Comparison of ENCODE assay signal across 29 cellular contexts in genomic region chr20:19478320-19478719, GRCh38.
"Had no signal": no experiment of that assay in that cellular context is flagged by ENCODE, and none has a peak within 500 bp of the region (broad histone marks: within the 10 kb centered on the region; RNA-seq: fewer than 3 reads in every experiment).

No MANE protein-coding gene starts in this region.

- H3K4me3 Mint-ChIP-seq: natural killer cell; nephron; neural progenitor cell; stimulated activated memory B cell treated with anti-CD40 and anti-IgM and Interleukin-4, amounts not matched to agents 10 μg/mL and 1 μg/mL and 100 μg/mL, for 72 hours; stimulated activated naive CD8-positive, alpha-beta T cell treated with anti-CD3 and anti-CD28 coated beads, Interleukin-15, amount 100 ng/mL, for 72 hours; type B pancreatic cell had no signal

- H3K4me1 Mint-ChIP-seq: stimulated activated memory B cell treated with anti-CD40 and anti-IgM and Interleukin-4, amounts not matched to agents 10 μg/mL and 1 μg/mL and 100 μg/mL, for 72 hours; stimulated activated naive CD8-positive, alpha-beta T cell treated with anti-CD3 and anti-CD28 coated beads, Interleukin-15, amount 100 ng/mL, for 72 hours had no signal

- H3K4me2 ChIP-seq: neural progenitor cell had no signal

- H3K27me3 ChIP-seq: neural progenitor cell, ovary, right lobe of liver, sigmoid colon, suprapubic skin, testis, tibial artery, transverse colon, upper lobe of right lung, uterus had no signal

- H3K4me1 ChIP-seq: neural progenitor cell, parathyroid adenoma, right lobe of liver, sigmoid colon, suprapubic skin, testis, transverse colon, upper lobe of right lung, uterus had no signal

- H2AFZ ChIP-seq: neural progenitor cell, parathyroid adenoma had no signal

- H3K27ac ChIP-seq: neural progenitor cell, ovary, parathyroid adenoma, psoas muscle, right lobe of liver, sigmoid colon, suprapubic skin, testis, tibial artery, transverse colon, upper lobe of right lung, uterus had no signal

- DNase-seq: natural killer cell; occipital lobe; ovary; posterior cingulate gyrus; psoas muscle; right cardiac atrium; right lobe of liver; sigmoid colon; small intestine; stimulated activated CD4-positive, alpha-beta T cell treated with anti-CD3 and anti-CD28 coated beads, Interleukin-1b, Interleukin-23, amount 100 ng/mL, for 48 hours; stimulated activated CD4-positive, alpha-beta T cell treated with anti-CD3 and anti-CD28 coated beads, Interleukin-4, amount 100 ng/mL, for 1 hour; stimulated activated CD4-positive, alpha-beta T cell treated with anti-CD3 and anti-CD28 coated beads, Interleukin-4, amount 100 ng/mL, for 4 hours; stimulated activated CD8-positive, alpha-beta memory T cell treated with anti-CD3 and anti-CD28 coated beads, Interleukin-4, amount 100 ng/mL, for 48 hours; stimulated activated naive CD4-positive, alpha-beta T cell; stimulated activated naive CD8-positive, alpha-beta T cell treated with anti-CD3 and anti-CD28 coated beads, Interleukin-15, amount 100 ng/mL, for 72 hours; stimulated activated naive CD8-positive, alpha-beta T cell treated with anti-CD3 and anti-CD28 coated beads, Interleukin-15, Interleukin-2, amounts not matched to agents 100 U/mL and 50 U/mL, for 24 hours; substantia nigra; testis; tibial artery; transverse colon; upper lobe of right lung; uterus had no signal

- H3K9me3 Mint-ChIP-seq: natural killer cell; nephron; neural progenitor cell; stimulated activated memory B cell treated with anti-CD40 and anti-IgM and Interleukin-4, amounts not matched to agents 10 μg/mL and 1 μg/mL and 100 μg/mL, for 72 hours; stimulated activated naive CD8-positive, alpha-beta T cell treated with anti-CD3 and anti-CD28 coated beads, Interleukin-15, amount 100 ng/mL, for 72 hours had no signal

- H3K36me3 ChIP-seq: neural progenitor cell, ovary, right lobe of liver, sigmoid colon, suprapubic skin, tibial artery, transverse colon, upper lobe of right lung, uterus had no signal

- H3K36me3 Mint-ChIP-seq: natural killer cell; neural progenitor cell; stimulated activated memory B cell treated with anti-CD40 and anti-IgM and Interleukin-4, amounts not matched to agents 10 μg/mL and 1 μg/mL and 100 μg/mL, for 72 hours; type B pancreatic cell had no signal

- H3K4me3 ChIP-seq: neural progenitor cell, ovary, psoas muscle, right lobe of liver, sigmoid colon, suprapubic skin, testis, tibial artery, transverse colon, upper lobe of right lung, uterus had no signal

- H3K79me2 ChIP-seq: parathyroid adenoma had no signal

- H3K27ac Mint-ChIP-seq: natural killer cell; nephron; neural progenitor cell; progenitor cell of endocrine pancreas; stimulated activated memory B cell treated with anti-CD40 and anti-IgM and Interleukin-4, amounts not matched to agents 10 μg/mL and 1 μg/mL and 100 μg/mL, for 72 hours; stimulated activated naive CD8-positive, alpha-beta T cell treated with anti-CD3 and anti-CD28 coated beads, Interleukin-15, amount 100 ng/mL, for 72 hours; type B pancreatic cell had no signal

- ATAC-seq: natural killer cell; psoas muscle; right cardiac atrium; right lobe of liver; stimulated activated memory B cell treated with anti-CD40 and anti-IgM and Interleukin-4, amounts not matched to agents 10 μg/mL and 1 μg/mL and 100 μg/mL, for 72 hours; stimulated activated naive CD8-positive, alpha-beta T cell treated with anti-CD3 and anti-CD28 coated beads, Interleukin-15, amount 100 ng/mL, for 72 hours; stimulated activated naive CD8-positive, alpha-beta T cell treated with anti-CD3 and anti-CD28 coated beads, Interleukin-15, Interleukin-2, amounts not matched to agents 100 U/mL and 50 U/mL, for 24 hours; upper lobe of right lung had no signal
